10 cellular contexts compared by ENCODE assay signal in the genomic region with DNA sequence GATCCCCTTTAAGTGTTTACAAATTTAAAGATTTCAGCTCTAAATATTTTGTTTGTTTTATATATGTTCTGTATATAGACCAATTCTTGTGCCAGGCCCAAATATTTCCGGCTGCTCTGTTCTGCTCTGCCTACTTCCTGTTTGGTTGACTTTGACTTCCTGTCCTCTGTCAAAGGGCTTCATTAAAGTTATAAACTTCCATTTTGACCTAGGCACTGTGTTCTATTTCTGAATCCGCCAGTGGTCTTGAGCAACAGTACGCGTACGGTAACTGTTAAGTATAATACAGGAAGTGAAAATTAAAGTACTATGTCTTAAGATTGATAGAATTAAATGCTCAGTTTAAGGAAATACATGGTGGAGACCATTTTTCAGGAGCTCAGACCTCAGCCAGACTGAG. TPM values are rescaled to one million over a fixed set of nuclear protein-coding genes. Genes with fewer than 3 reads are reported as not detected.
DNase-seq lines count a peak whose midpoint lies in the region; ATAC-seq and TF ChIP-seq lines count a peak whose summit lies in the region.
"Had no signal": no experiment of that assay in that cellular context is flagged by ENCODE, and none has a peak within 500 bp of the region (broad histone marks: within the 10 kb centered on the region; RNA-seq: fewer than 3 reads in every experiment).

No MANE protein-coding gene starts in this region.

- DNase-seq in activated T-cell treated with anti-CD3 and anti-CD28 coated beads, Interleukin-2, amount 50 U/mL, for 4 hours = no peak
- no peak for DNase-seq in activated T-cell treated with anti-CD3 and anti-CD28 coated beads for 4 hours
- peak; percentile 97 for DNase-seq in SIG-M5 (lab: John Stamatoyannopoulos, UW)
- DNase-seq in effector memory CD8-positive, alpha-beta T cell = peak; percentile 10 to 22 (median 16)
- no peak for DNase-seq in sciatic nerve (ENCODE audit: low spot score)
- no peak for DNase-seq in dedifferentiated amniotic fluid mesenchymal stem cell (ENCODE audit: extremely low spot score)
- no peak for DNase-seq in Caco-2
- no peak for DNase-seq in effector CD4-positive, alpha-beta T cell
- DNase-seq: SJCRH30 had no signal

- no peak overlapping the region for H3K4me3 ChIP-seq in Caco-2 (ENCODE audit: low read depth, low read length)
- H3K4me3 ChIP-seq: SJCRH30 had no signal

- BruUV-seq in Caco-2 (replicated peaks; lab: Mats Ljungman, UMichigan) = no TSS peak

- H3K4me3 Mint-ChIP-seq in activated T-cell treated with anti-CD3 and anti-CD28 coated beads, Interleukin-2, amount 50 U/mL, for 4 hours = peak overlapping the region; percentile 8
- H3K4me3 Mint-ChIP-seq in effector memory CD8-positive, alpha-beta T cell = peak overlapping the region; percentile 18 to 65
- no peak overlapping the region for H3K4me3 Mint-ChIP-seq in Caco-2 (ENCODE audit: unreplicated experiment)
- H3K4me3 Mint-ChIP-seq: brain had no signal

- no peaks in the 10 kb centered on the region for H3K36me3 ChIP-seq in Caco-2 (ENCODE audit: control insufficient read depth, insufficient read depth, low read length)
- H3K36me3 ChIP-seq: SJCRH30 had no signal

- H3K27me3 Mint-ChIP-seq in activated T-cell treated with anti-CD3 and anti-CD28 coated beads, Interleukin-2, amount 50 U/mL, for 4 hours (ENCODE audit: low read depth) = no peaks in the 10 kb centered on the region
- H3K27me3 Mint-ChIP-seq in effector memory CD8-positive, alpha-beta T cell = peaks cover 7 to 9% of the 10 kb centered on the region in 2 donors
- no peaks in the 10 kb centered on the region for H3K27me3 Mint-ChIP-seq in Caco-2 (ENCODE audit: insufficient read depth, unreplicated experiment)
- H3K27me3 Mint-ChIP-seq: brain had no signal

- ATAC-seq in activated T-cell treated with anti-CD3 and anti-CD28 coated beads, Interleukin-2, amount 50 U/mL, for 4 hours = peak in 1 of 2 donors; percentile 42
- ATAC-seq in effector memory CD8-positive, alpha-beta T cell (replicated peaks) = peak; percentile 97
- peak; percentile 83 for ATAC-seq in sciatic nerve

- no peaks in the 10 kb centered on the region for H3K27me3 ChIP-seq in Caco-2 (replicated peaks; ENCODE audit: control insufficient read depth, insufficient read depth, low read length)
- H3K27me3 ChIP-seq: SJCRH30 had no signal

- intact Hi-C loops in sciatic nerve (cut with DNase I) = no loop called here
- intact Hi-C loops in Caco-2 (cut with micrococcal nuclease; ENCODE audit: unreplicated experiment) = no loop called here

- H3K4me1 ChIP-seq in Caco-2 = no peaks in the 10 kb centered on the region
- H3K4me1 ChIP-seq: SJCRH30 had no signal

- peaks cover 29% of the 10 kb centered on the region for H3K4me1 Mint-ChIP-seq in activated T-cell treated with anti-CD3 and anti-CD28 coated beads, Interleukin-2, amount 50 U/mL, for 4 hours (ENCODE audit: low read depth)
- H3K4me1 Mint-ChIP-seq in effector memory CD8-positive, alpha-beta T cell (ENCODE audit: low read depth in 2 of 2) = peaks cover 13 to 15% of the 10 kb centered on the region in 2 donors
- no peaks in the 10 kb centered on the region for H3K4me1 Mint-ChIP-seq in Caco-2 (ENCODE audit: low read depth, unreplicated experiment)
- H3K4me1 Mint-ChIP-seq: brain had no signal

- POLR2A ChIA-PET in Caco-2 (lab: Charles Lee) = no interaction called here

- peaks cover 9% of the 10 kb centered on the region for H3K36me3 Mint-ChIP-seq in activated T-cell treated with anti-CD3 and anti-CD28 coated beads, Interleukin-2, amount 50 U/mL, for 4 hours (ENCODE audit: insufficient read depth)
- H3K36me3 Mint-ChIP-seq in effector memory CD8-positive, alpha-beta T cell (ENCODE audit: insufficient read depth) = peaks cover 7% of the 10 kb centered on the region
- no peaks in the 10 kb centered on the region for H3K36me3 Mint-ChIP-seq in Caco-2 (ENCODE audit: insufficient read depth, unreplicated experiment)
- H3K36me3 Mint-ChIP-seq: brain had no signal

- CTCF ChIA-PET in Caco-2 (lab: Charles Lee) = no interaction called here

- H3K27ac Mint-ChIP-seq in effector memory CD8-positive, alpha-beta T cell = peak overlapping the region; percentile 7 to 92
- no peak overlapping the region for H3K27ac Mint-ChIP-seq in Caco-2 (ENCODE audit: unreplicated experiment)
- H3K27ac Mint-ChIP-seq: brain had no signal

- TF ChIP-seq CTCF in Caco-2 (IDR thresholded peaks at IDR 0.05; ENCODE audit: insufficient read depth in 1 of 2, low read depth in 1 of 2, low read length in 1 of 2, severe bottlenecking in 1 of 2, unreplicated experiment in 1 of 2) = no peak

- peaks cover 10% of the 10 kb centered on the region for H3K9me3 Mint-ChIP-seq in activated T-cell treated with anti-CD3 and anti-CD28 coated beads, Interleukin-2, amount 50 U/mL, for 4 hours
- peaks cover 5 to 8% of the 10 kb centered on the region in 2 donors for H3K9me3 Mint-ChIP-seq in effector memory CD8-positive, alpha-beta T cell
- H3K9me3 Mint-ChIP-seq in Caco-2 (ENCODE audit: unreplicated experiment) = peaks cover 15% of the 10 kb centered on the region

- H3K9me3 ChIP-seq in Caco-2 = peaks cover 3% of the 10 kb centered on the region; the same call in 1 of the 2 replicates

RNA-seq across cellular contexts. Expression of gene REL, which starts 13.5 kb away (rescaled TPM):
- total RNA-seq in activated T-cell treated with anti-CD3 and anti-CD28 coated beads, Interleukin-2, amount 50 U/mL, for 4 hours = 10 to 100 TPM; 75.5 to 92.2 (median 78.1) TPM
- total RNA-seq in sciatic nerve (28.4 TPM), Caco-2 (2022) (11.8 and 12.2 TPM in 2 replicates)

Comparison
In these comparisons a context has a peak if more than half of its experiments do, and no peak if none do; other contexts are left out.
1. DNase-seq: peak in SIG-M5 (single experiment) and effector memory CD8-positive, alpha-beta T cell (3 of 3); none in activated T-cell treated with anti-CD3 and anti-CD28 coated beads, Interleukin-2, amount 50 U/mL, for 4 hours (single experiment), activated T-cell treated with anti-CD3 and anti-CD28 coated beads for 4 hours (single experiment), sciatic nerve (single experiment), dedifferentiated amniotic fluid mesenchymal stem cell (single experiment), Caco-2 (0 of 2) and effector CD4-positive, alpha-beta T cell (single experiment).